8 cellular contexts compared by ENCODE assay signal in genomic region chr5:87069974-87070608, GRCh38.
A peak's percentile ranks its signal among the peaks of the same experiment; 100 is the strongest.
DNase-seq lines count a peak whose midpoint lies in the region; ATAC-seq and TF ChIP-seq lines count a peak whose summit lies in the region.

No MANE protein-coding gene starts in this region.

- intact Hi-C loops in Right ventricle myocardium superior (cut with DNase I) (no loop called here), heart right ventricle (cut with DNase I) (loop anchor here in 5 of 10 donors (2.0 to 10.0 kb wide), 5 partner anchors 65 to 332 kb away; no protein-coding TSS in a partner anchor), tibial artery (cut with DNase I; ENCODE audit: low total_unique reads) (no loop called here)

- WGBS in heart right ventricle, 2 donors, result 30 to 35% methylated on average over 3 of the region's 3 CpGs

- TF ChIP-seq CTCF in cardiac muscle cell (IDR thresholded peaks at IDR 0.05; ENCODE audit: low read depth, low read length) (peak; percentile 63), heart right ventricle (IDR thresholded peaks at IDR 0.05) (peak in 8 of 9 donors; percentile 23 to 64 (median 50)), tibial artery (IDR thresholded peaks at IDR 0.05) (peak; percentile 48 to 54)

- H3K27me3 ChIP-seq in cardiac muscle cell (no peaks in the 10 kb centered on the region), heart right ventricle (no peaks in the 10 kb centered on the region), tibial artery (no peaks in the 10 kb centered on the region)

- H3K27ac ChIP-seq in cardiac muscle cell, result no peak overlapping the region
- no peak overlapping the region for H3K27ac ChIP-seq in heart right ventricle
- no peak overlapping the region for H3K27ac ChIP-seq in tibial artery

- DNase-seq in cardiac muscle cell (ENCODE audit: low read depth in 1 of 2, low spot score in 1 of 2) (peak; percentile 14 to 81), Right ventricle myocardium superior (no peak), SW480 (ENCODE audit: low spot score) (peak; percentile 49), heart right ventricle (peak in 1 of 2 donors; percentile 16), tibial artery (peak in 1 of 2 donors; percentile 34), COR-L47 (lab: John Stamatoyannopoulos, UW) (no peak)

- H3K9me3 ChIP-seq in cardiac muscle cell (ENCODE audit: low read depth), result no peaks in the 10 kb centered on the region
- no peaks in the 10 kb centered on the region for H3K9me3 ChIP-seq in heart right ventricle
- no peaks in the 10 kb centered on the region for H3K9me3 ChIP-seq in tibial artery

- H3K36me3 ChIP-seq in cardiac muscle cell (no peaks in the 10 kb centered on the region), heart right ventricle (no peaks in the 10 kb centered on the region), tibial artery (no peaks in the 10 kb centered on the region)

- no peak overlapping the region for H3K4me3 ChIP-seq in cardiac muscle cell
- no peak overlapping the region for H3K4me3 ChIP-seq in heart right ventricle
- H3K4me3 ChIP-seq in tibial artery, result no peak overlapping the region

- no peak for ATAC-seq in Right ventricle myocardium superior (ENCODE audit: poor library complexity)
- peak; percentile 56 for ATAC-seq in HG03108 (IDR thresholded peaks at IDR 0.05; ENCODE audit: unreplicated experiment)
- peak in 2 of 8 donors; percentile 41 to 59 for ATAC-seq in heart right ventricle
- no peak for ATAC-seq in HG02938 (IDR thresholded peaks at IDR 0.05; ENCODE audit: unreplicated experiment)

- H3K4me1 ChIP-seq in cardiac muscle cell (ENCODE audit: low read depth) (no peaks in the 10 kb centered on the region), heart right ventricle (peaks cover 0 to 3% (median 0%) of the 10 kb centered on the region in 9 donors), tibial artery (no peaks in the 10 kb centered on the region)

Comparison
In these comparisons a context has a peak if more than half of its experiments do, and no peak if none do; other contexts are left out.
1. DNase-seq: peak in cardiac muscle cell (2 of 2) and SW480 (single experiment); none in Right ventricle myocardium superior (single experiment) and COR-L47 (single experiment).
2. Peak in every context shown above with its lines, with median percentiles within 50 percentile points of each other: CTCF ChIP-seq.